1 cellular context compared by ENCODE assay signal in genomic region chr20:47453167-47453782, GRCh38.
TF ChIP-seq lines count a peak whose summit lies in the region.

No MANE protein-coding gene starts in this region.

TF ChIP-seq in GM12878, 131 proteins besides CTCF, POLR2A, EP300 and RAD21 (continued from another document and continues in another):
- TF ChIP-seq E2F8 (IDR thresholded peaks at IDR 0.05; ENCODE audit: low read depth, partially characterized antibody) (peak; percentile 25), ESRRA (IDR thresholded peaks at IDR 0.05; ENCODE audit: low read length) (no peak), FOXK2 (IDR thresholded peaks at IDR 0.05) (peak; percentile 74), NFXL1 (IDR thresholded peaks at IDR 0.05; ENCODE audit: borderline replicate concordance) (peak; percentile 53; the same call in 1 of the 2 replicates), CBFB (IDR thresholded peaks at IDR 0.05; ENCODE audit: low read depth) (peak; percentile 96), BCLAF1 (IDR thresholded peaks at IDR 0.05) (no peak), MYC (IDR thresholded peaks at IDR 0.05; ENCODE audit: insufficient read depth, insufficient read length, insufficient replicate concordance, low read length, severe bottlenecking) (no peak), BRCA1 (IDR thresholded peaks at IDR 0.05; ENCODE audit: low read depth, low read length) (no peak), CREB1 (IDR thresholded peaks at IDR 0.05; ENCODE audit: low read depth) (peak; percentile 63; the same call in 1 of the 2 replicates), GATAD2B (conservative IDR thresholded peaks at IDR 0.05; ENCODE audit: low read depth) (0 out of 2 replicates have a peak, but pooled peaks have one; percentile 21), PAX8 (IDR thresholded peaks at IDR 0.05) (no peak), ATF2 (IDR thresholded peaks at IDR 0.05; ENCODE audit: low read length) (peak; percentile 79), ELK1 (IDR thresholded peaks at IDR 0.05; ENCODE audit: low read depth, low read length) (no peak), FOS (IDR thresholded peaks at IDR 0.05; ENCODE audit: borderline replicate concordance, extremely low read depth, insufficient read length) (no peak), MEF2A (IDR thresholded peaks at IDR 0.05; ENCODE audit: insufficient read depth, low read depth, low read length) (peak; percentile 75), HSF1 (IDR thresholded peaks at IDR 0.05; ENCODE audit: low read depth, low read length) (no peak), FOXM1 (IDR thresholded peaks at IDR 0.05; ENCODE audit: low read depth, low read length) (peak; percentile 71), WRNIP1 (IDR thresholded peaks at IDR 0.05; ENCODE audit: borderline replicate concordance, low read depth, low read length) (no peak), BACH1 (IDR thresholded peaks at IDR 0.05; ENCODE audit: borderline replicate concordance) (no peak), ZNF384 (IDR thresholded peaks at IDR 0.05; ENCODE audit: borderline replicate concordance, low read depth, low read length) (no peak), SMARCA5 (IDR thresholded peaks at IDR 0.05) (no peak; the same call in 1 of the 2 replicates), YY1 (IDR thresholded peaks at IDR 0.05; ENCODE audit: low read depth, low read length) (peak; percentile 73), RUNX3 (IDR thresholded peaks at IDR 0.05; ENCODE audit: low read length) (peak; percentile 99), RB1 (IDR thresholded peaks at IDR 0.05; ENCODE audit: borderline replicate concordance) (no peak), NR2C1 (IDR thresholded peaks at IDR 0.05) (no peak), HDAC2 (IDR thresholded peaks at IDR 0.05) (no peak), RBBP5 (conservative IDR thresholded peaks at IDR 0.05) (no peak), ZNF274 (IDR thresholded peaks at IDR 0.05; ENCODE audit: insufficient read depth, insufficient read length) (no peak), ZBTB11 (CRISPR knock-in tag; IDR thresholded peaks at IDR 0.05) (no peak), PKNOX1 (IDR thresholded peaks at IDR 0.05) (peak; percentile 46; the same call in 1 of the 2 replicates), EZH2 (IDR thresholded peaks at IDR 0.05; ENCODE audit: borderline replicate concordance, control insufficient read depth, low read depth, low read length) (no peak), SMC3 (IDR thresholded peaks at IDR 0.05; ENCODE audit: borderline replicate concordance, low read length) (peak; percentile 13; the same call in 1 of the 2 replicates), TAF1 (IDR thresholded peaks at IDR 0.05; ENCODE audit: borderline replicate concordance, low read depth, low read length) (peak; percentile 93), IRF5 (IDR thresholded peaks at IDR 0.05; ENCODE audit: borderline replicate concordance) (no peak), IRF4 (IDR thresholded peaks at IDR 0.05; ENCODE audit: low read depth, low read length) (peak; percentile 54; the same call in 1 of the 2 replicates), MEF2B (IDR thresholded peaks at IDR 0.05; ENCODE audit: partially characterized antibody, poor library complexity, severe bottlenecking) (peak; percentile 45), DPF2 (IDR thresholded peaks at IDR 0.05) (peak; percentile 53; the same call in 1 of the 2 replicates), TCF3 (IDR thresholded peaks at IDR 0.05; ENCODE audit: borderline replicate concordance, insufficient read depth, low read depth, low read length) (peak; percentile 19; the same call in 1 of the 2 replicates), RFX5 (IDR thresholded peaks at IDR 0.05; ENCODE audit: low read depth, low read length) (no peak), SPI1 (IDR thresholded peaks at IDR 0.05; ENCODE audit: borderline replicate concordance, insufficient read depth, low read depth, low read length) (no peak), ZSCAN29 (IDR thresholded peaks at IDR 0.05) (no peak), SIN3A (IDR thresholded peaks at IDR 0.05; ENCODE audit: low read depth, low read length) (no peak), SKIL (IDR thresholded peaks at IDR 0.05; ENCODE audit: low read depth, poor library complexity, severe bottlenecking) (peak; percentile 69), PAX5 (IDR thresholded peaks at IDR 0.05; ENCODE audit: borderline replicate concordance, low read depth, low read length) (peak; percentile 23; the same call in 1 of the 2 replicates), TARDBP (IDR thresholded peaks at IDR 0.05; ENCODE audit: borderline replicate concordance) (peak; percentile 61; the same call in 1 of the 2 replicates), EED (IDR thresholded peaks at IDR 0.05; ENCODE audit: low read depth) (peak; percentile 95), JUNB (IDR thresholded peaks at IDR 0.05) (peak; percentile 50; the same call in 1 of the 2 replicates), NBN (IDR thresholded peaks at IDR 0.05) (peak; percentile 74), NR2C2 (IDR thresholded peaks at IDR 0.05; ENCODE audit: borderline replicate concordance, control insufficient read depth, insufficient read length, low read depth) (no peak), CBX5 (IDR thresholded peaks at IDR 0.05; ENCODE audit: low read depth) (peak; percentile 88; the same call in 1 of the 2 replicates)
